In the genomic region with DNA sequence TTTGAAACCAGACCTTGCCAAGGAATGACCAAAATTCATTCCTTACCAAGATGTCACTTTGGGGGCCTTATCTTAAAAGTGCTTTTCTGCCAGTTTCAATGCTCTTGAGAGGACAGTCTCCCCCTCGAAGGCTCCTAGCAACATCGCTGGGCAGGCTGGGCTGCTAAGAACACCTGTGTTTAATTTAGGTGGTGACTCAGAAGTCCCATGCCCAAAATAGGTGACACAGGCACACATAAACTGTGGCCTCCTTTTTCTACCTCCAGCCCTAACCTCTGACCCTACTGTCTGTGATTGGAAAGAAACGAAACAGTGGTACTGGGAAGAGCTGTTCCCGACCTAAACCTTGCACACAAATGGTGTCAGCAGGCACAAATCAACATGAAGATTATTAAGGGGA, we compare ENCODE assay signal across 1 cellular context.
TF ChIP-seq lines count a peak whose summit lies in the region.

No MANE protein-coding gene starts in this region.

TF ChIP-seq in K562, 482 proteins besides CTCF, POLR2A, EP300 and RAD21:
- TF ChIP-seq ATF2 (CRISPR knock-in tag; IDR thresholded peaks at IDR 0.05) (no peak), ZNF318 (IDR thresholded peaks at IDR 0.05; ENCODE audit: borderline replicate concordance in 1 of 2, low read depth in 1 of 2) (no peak), NR4A1 (CRISPR knock-in tag; IDR thresholded peaks at IDR 0.05) (peak; percentile 26; the same call in 1 of the 2 replicates), NR4A1 (tag; IDR thresholded peaks at IDR 0.05) (no peak)
